27 cellular contexts compared by ENCODE assay signal in the genomic region with DNA sequence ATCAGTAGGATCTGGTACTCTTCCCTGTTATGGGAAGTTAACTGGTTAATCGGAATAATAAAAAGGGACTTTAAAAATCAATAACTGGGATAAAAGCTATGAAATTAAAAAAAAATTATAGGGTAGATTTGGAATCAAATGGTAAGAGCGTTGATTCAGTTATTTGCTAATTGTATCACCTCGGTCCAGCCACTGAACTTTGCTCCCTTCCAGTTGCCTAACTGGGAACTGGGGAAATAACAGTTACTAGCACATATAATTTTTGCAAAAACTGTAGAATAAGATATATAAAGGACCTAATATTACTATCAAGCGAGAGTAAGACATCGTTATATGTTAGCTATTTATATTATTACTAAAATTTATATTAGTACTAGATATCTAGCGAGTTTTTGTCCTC.
"Had no signal": no experiment of that assay in that cellular context is flagged by ENCODE, and none has a peak within 500 bp of the region (broad histone marks: within the 10 kb centered on the region; RNA-seq: fewer than 3 reads in every experiment).

No MANE protein-coding gene starts in this region.

- H3K27ac ChIP-seq: stomach, suprapubic skin, testis, thoracic aorta, thyroid gland, tibial artery, tibial nerve, transverse colon, upper lobe of left lung, upper lobe of right lung, uterus, vagina had no signal

- FAIRE-seq: urothelium cell line had no signal

- H3K4me1 ChIP-seq: stomach, suprapubic skin, testis, thyroid gland, tibial artery, tibial nerve, transverse colon, upper lobe of left lung, upper lobe of right lung, uterus, vagina had no signal

- H3K4me3 ChIP-seq: stomach, suprapubic skin, testis, thoracic aorta, thyroid gland, tibial artery, tibial nerve, transverse colon, upper lobe of left lung, upper lobe of right lung, uterus, vagina had no signal

- DNase-seq: stimulated activated CD4-positive, alpha-beta T cell treated with anti-CD3 and anti-CD28 coated beads, Interleukin-2, amount 100 ng/mL, for 48 hours; stimulated activated CD4-positive, alpha-beta T cell treated with anti-CD3 and anti-CD28 coated beads, Interleukin-4, amount 100 ng/mL, for 1 hour; stimulated activated CD4-positive, alpha-beta T cell treated with anti-CD3 and anti-CD28 coated beads, Interleukin-4, amount 100 ng/mL, for 24 hours; stimulated activated CD4-positive, alpha-beta T cell treated with anti-CD3 and anti-CD28 coated beads, Interleukin-4, amount 100 ng/mL, for 4 hours; stimulated activated CD8-positive, alpha-beta memory T cell treated with anti-CD3 and anti-CD28 coated beads, Interleukin-4, amount 100 ng/mL, for 48 hours; stimulated activated naive B cell treated with anti-CD40 and anti-IgM and Interleukin-4, amounts not matched to agents 10 μg/mL and 1 μg/mL and 100 μg/mL, for 72 hours; stimulated activated naive CD4-positive, alpha-beta T cell; stimulated activated naive CD4-positive, alpha-beta T cell treated with Interleukin-2 at 50 U/mL for 16 hours; stimulated activated naive CD8-positive, alpha-beta T cell treated with anti-CD3 and anti-CD28 coated beads, Interleukin-15, amount 100 ng/mL, for 72 hours; stimulated activated naive CD8-positive, alpha-beta T cell treated with anti-CD3 and anti-CD28 coated beads, Interleukin-15, Interleukin-2, amounts not matched to agents 100 U/mL and 50 U/mL, for 24 hours; stomach; substantia nigra; thyroid gland; tibial artery; transverse colon; trophoblast cell; upper lobe of left lung; upper lobe of right lung; uterus had no signal

- ATAC-seq: stimulated activated effector memory CD8-positive, alpha-beta T cell treated with anti-CD3 and anti-CD28 coated beads, Interleukin-12 subunit alpha, Interleukin-12 subunit beta, amount 100 ng/mL, for 72 hours; stimulated activated memory B cell treated with anti-CD40 and anti-IgM and Interleukin-4, amounts not matched to agents 10 μg/mL and 1 μg/mL and 100 μg/mL, for 72 hours; stimulated activated naive B cell treated with anti-CD40 and anti-IgM and Interleukin-4, amounts not matched to agents 10 μg/mL and 1 μg/mL and 100 μg/mL, for 72 hours; stimulated activated naive CD8-positive, alpha-beta T cell treated with anti-CD3 and anti-CD28 coated beads, Interleukin-15, amount 100 ng/mL, for 72 hours; stimulated activated naive CD8-positive, alpha-beta T cell treated with anti-CD3 and anti-CD28 coated beads, Interleukin-15, Interleukin-2, amounts not matched to agents 100 U/mL and 50 U/mL, for 24 hours; upper lobe of right lung had no signal

- H3K9me3 ChIP-seq: stomach, suprapubic skin, testis, thoracic aorta, thyroid gland, tibial artery, tibial nerve, transverse colon, upper lobe of left lung, upper lobe of right lung, uterus, vagina had no signal

- H3K36me3 ChIP-seq: stomach, suprapubic skin, thoracic aorta, thyroid gland, tibial artery, tibial nerve, transverse colon, upper lobe of left lung, upper lobe of right lung, uterus, vagina had no signal

- H3K27me3 ChIP-seq: stomach, suprapubic skin, testis, thyroid gland, tibial artery, tibial nerve, transverse colon, upper lobe of left lung, upper lobe of right lung, uterus, vagina had no signal
